ENCODE assay signal across 8 cellular contexts in the genomic region with DNA sequence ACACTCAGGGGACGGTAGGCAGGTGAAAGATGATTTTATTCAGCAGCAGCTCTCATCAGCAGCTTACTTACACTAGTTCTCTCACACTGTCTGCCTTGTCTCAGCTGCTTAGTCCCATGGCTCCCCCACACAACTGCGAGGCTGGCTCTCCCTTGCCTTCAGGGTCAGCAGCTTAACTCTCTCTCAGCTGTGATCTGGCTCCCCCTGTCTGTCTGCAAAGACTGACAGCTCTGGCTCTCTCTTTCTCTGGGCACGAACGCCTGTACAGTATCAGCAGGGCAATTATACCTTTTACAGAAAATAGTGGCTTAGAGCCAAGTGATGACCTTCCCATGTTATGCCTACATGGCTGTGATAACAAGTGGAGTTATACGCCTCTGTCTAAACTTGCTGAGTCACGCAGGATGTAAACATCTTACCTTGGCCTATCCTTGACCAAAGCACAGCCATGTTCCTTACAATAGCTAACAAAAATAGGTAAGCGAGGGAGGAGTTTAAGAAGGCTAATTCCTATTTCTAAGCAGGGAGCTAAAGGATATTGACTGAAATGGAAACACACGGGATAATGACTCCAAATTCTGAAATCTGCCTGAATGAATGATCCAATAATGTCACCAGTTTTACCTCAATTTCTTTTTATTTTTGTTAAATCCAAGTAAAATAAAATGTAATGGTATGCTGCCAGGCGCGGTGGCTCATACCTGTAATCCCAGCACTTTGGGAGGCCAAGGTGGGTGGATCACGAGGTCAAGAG. TPM values are rescaled to one million over a fixed set of nuclear protein-coding genes. Genes with fewer than 3 reads are reported as not detected.
DNase-seq lines count a peak whose midpoint lies in the region; ATAC-seq, FAIRE-seq and TF ChIP-seq lines count a peak whose summit lies in the region.

No MANE protein-coding gene starts in this region.

- H3K27ac ChIP-seq in A549 = peak overlapping the region in 1 of 2 experiments; percentile 99; a peak in 2 of 6 replicates

- no peak for TF ChIP-seq EP300 in A549 (IDR thresholded peaks at IDR 0.05)

- TF ChIP-seq CTCF in A549 (IDR thresholded peaks at IDR 0.05) = 0 out of 3 replicates have a peak, but pooled peaks have one; percentile 14

- ATAC-seq in A549 (peak; percentile 51 to 71; a peak in 5 of 6 replicates), GM19351 (IDR thresholded peaks at IDR 0.05; ENCODE audit: unreplicated experiment) (peak; percentile 46), HG03108 (IDR thresholded peaks at IDR 0.05; ENCODE audit: unreplicated experiment) (no peak)

- no peak overlapping the region for H3K4me3 ChIP-seq in A549

- peak overlapping the region; percentile 47; the same call in 2 of the 3 replicates for H3K4me2 ChIP-seq in A549

- peak in 1 of 2 experiments; percentile 48; a peak in 2 of 5 replicates for TF ChIP-seq RAD21 in A549 (conservative IDR thresholded peaks at IDR 0.05 in 1 of 2, IDR thresholded peaks at IDR 0.05 in 1 of 2)

- DNase-seq in A549 (ENCODE audit: low read depth in 1 of 2, low spot score in 1 of 2) = peak; percentile 23 to 67
- peak; percentile 58 for DNase-seq in NCI-H82 treated with DMSO at 0.1 percent for 48 hours (lab: John Stamatoyannopoulos, UW; ENCODE audit: unreplicated experiment)
- peak; percentile 84 for DNase-seq in amniotic epithelial cell (ENCODE audit: low read depth)
- DNase-seq in medulla oblongata (ENCODE audit: extremely low spot score) = peak; percentile 7
- DNase-seq in GM03348 (ENCODE audit: low spot score) = no peak
- DNase-seq in GM19240 (ENCODE audit: insufficient read length, low spot score) = no peak

- POLR2A ChIA-PET in A549 (lab: Yijun Ruan, JAX) = no interaction called here

- H3K9me3 ChIP-seq in A549 = no peaks in the 10 kb centered on the region

- peaks cover 11% of the 10 kb centered on the region; the same call in 2 of the 3 replicates for H3K4me1 ChIP-seq in A549

- no peak for TF ChIP-seq POLR2A in A549 (IDR thresholded peaks at IDR 0.05; ENCODE audit: low read length)

- no peak for FAIRE-seq in A549 (lab: Jason Lieb, UNC)

- CTCF ChIA-PET in A549 (lab: Yijun Ruan, JAX) = interaction anchor here (0.6 to 2.4 kb wide), 22 partner anchors 8 to 933 kb away, joined by 3 to 14 read pairs (median 4); partner anchors contain the start of genes DCTN5 and PALB2

- WGBS in A549 (ENCODE audit: missing lambda C conversion rate) = 66% methylated on average over 11 of the region's 11 CpGs

TF ChIP-seq in A549, 52 proteins besides CTCF, POLR2A, EP300 and RAD21 (continues in another document):
- TF ChIP-seq CEBPB (IDR thresholded peaks at IDR 0.05) (no peak), RARB (CRISPR knock-in tag; IDR thresholded peaks at IDR 0.05) (peak; percentile 79; the same call in 1 of the 2 replicates), ATOH8 (CRISPR knock-in tag; IDR thresholded peaks at IDR 0.05; ENCODE audit: low read depth) (peak; percentile 98), ZSCAN20 (CRISPR knock-in tag; IDR thresholded peaks at IDR 0.05) (peak; percentile 83), ZNF302 (CRISPR knock-in tag; IDR thresholded peaks at IDR 0.05) (peak; percentile 91), MAFK (IDR thresholded peaks at IDR 0.05; ENCODE audit: partially characterized antibody) (peak; percentile 90), FOXS1 (CRISPR knock-in tag; IDR thresholded peaks at IDR 0.05) (peak; percentile 95), EHF (CRISPR knock-in tag; IDR thresholded peaks at IDR 0.05) (peak; percentile 97), HOXB13 (CRISPR knock-in tag; IDR thresholded peaks at IDR 0.05; ENCODE audit: low read depth) (peak; percentile 98), NFE2L2 (conservative IDR thresholded peaks at IDR 0.05; ENCODE audit: low read length) (peak; percentile 75), TP53 (CRISPR knock-in tag; IDR thresholded peaks at IDR 0.05) (peak; percentile 89), HEYL (CRISPR knock-in tag; IDR thresholded peaks at IDR 0.05) (peak; percentile 97), HDAC2 (IDR thresholded peaks at IDR 0.05) (no peak), HOXA7 (CRISPR knock-in tag; IDR thresholded peaks at IDR 0.05) (0 out of 2 replicates have a peak, but pooled peaks have one; percentile 70), FOSB (CRISPR knock-in tag; IDR thresholded peaks at IDR 0.05) (0 out of 2 replicates have a peak, but pooled peaks have one; percentile 52), REST (IDR thresholded peaks at IDR 0.05) (no peak)
- TF ChIP-seq, protein P1, sequence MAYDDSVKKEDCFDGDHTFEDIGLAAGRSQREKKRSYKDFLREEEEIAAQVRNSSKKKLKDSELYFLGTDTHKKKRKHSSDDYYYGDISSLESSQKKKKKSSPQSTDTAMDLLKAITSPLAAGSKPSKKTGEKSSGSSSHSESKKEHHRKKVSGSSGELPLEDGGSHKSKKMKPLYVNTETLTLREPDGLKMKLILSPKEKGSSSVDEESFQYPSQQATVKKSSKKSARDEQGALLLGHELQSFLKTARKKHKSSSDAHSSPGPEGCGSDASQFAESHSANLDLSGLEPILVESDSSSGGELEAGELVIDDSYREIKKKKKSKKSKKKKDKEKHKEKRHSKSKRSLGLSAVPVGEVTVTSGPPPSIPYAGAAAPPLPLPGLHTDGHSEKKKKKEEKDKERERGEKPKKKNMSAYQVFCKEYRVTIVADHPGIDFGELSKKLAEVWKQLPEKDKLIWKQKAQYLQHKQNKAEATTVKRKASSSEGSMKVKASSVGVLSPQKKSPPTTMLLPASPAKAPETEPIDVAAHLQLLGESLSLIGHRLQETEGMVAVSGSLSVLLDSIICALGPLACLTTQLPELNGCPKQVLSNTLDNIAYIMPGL (CRISPR knock-in tag; IDR thresholded peaks at IDR 0.05; ENCODE audit: borderline replicate concordance) = peak; percentile 72; the same call in 1 of the 2 replicates

RNA-seq across cellular contexts. Expression of gene NDUFAB1, which starts 1.1 kb away (rescaled TPM):
- polyA plus RNA-seq in A549 (2011; rRNA removed) (160 and 277 TPM in 2 replicates), A549 (2017; fragmentation: RNase III; extraction: RNeasy Plus Mini Kit Qiagen cat#74134 plus additional on column Dnase treatment) (162 to 168 TPM (median 167 TPM) in 3 replicates)
- polyA plus RNA-seq in A549 (2012; cell fraction: cytosol; rRNA removed) = 232 and 264 TPM in 2 replicates
- polyA plus RNA-seq in A549 (2012; cell fraction: nucleus; rRNA removed) = 116 and 154 TPM in 2 replicates
- 20.4 and 24.2 TPM in 2 replicates for polyA minus RNA-seq in A549 (2011; rRNA and poly(A)+ RNA removed)

RNA-seq across cellular contexts. Expression of gene UBFD1, which starts 39.7 kb away (rescaled TPM):
- 75.2 and 78.0 TPM in 2 replicates for polyA plus RNA-seq in A549 (2011; rRNA removed)
- 44.6 and 58.7 TPM in 2 replicates for polyA plus RNA-seq in A549 (2012; cell fraction: cytosol; rRNA removed)
- polyA plus RNA-seq in A549 (2012; cell fraction: nucleus; rRNA removed) = 67.0 and 70.2 TPM in 2 replicates
- polyA plus RNA-seq in A549 (2017; fragmentation: RNase III; extraction: RNeasy Plus Mini Kit Qiagen cat#74134 plus additional on column Dnase treatment) = 58.1 to 60.0 TPM (median 58.6 TPM) in 3 replicates
- polyA minus RNA-seq in A549 (2011; rRNA and poly(A)+ RNA removed) = 41.5 and 46.0 TPM in 2 replicates

RNA-seq across cellular contexts. Expression of gene EARS2, which starts 40.0 kb away (rescaled TPM):
- 45.2 and 68.6 TPM in 2 replicates for polyA plus RNA-seq in A549 (2011; rRNA removed)
- 44.6 and 62.3 TPM in 2 replicates for polyA plus RNA-seq in A549 (2012; cell fraction: cytosol; rRNA removed)
- polyA plus RNA-seq in A549 (2012; cell fraction: nucleus; rRNA removed) = 74.4 and 108 TPM in 2 replicates
- polyA plus RNA-seq in A549 (2017; fragmentation: RNase III; extraction: RNeasy Plus Mini Kit Qiagen cat#74134 plus additional on column Dnase treatment) = 25.2 to 30.8 TPM (median 30.4 TPM) in 3 replicates
- 70.7 and 82.2 TPM in 2 replicates for polyA minus RNA-seq in A549 (2011; rRNA and poly(A)+ RNA removed)

RNA-seq across cellular contexts. Expression of gene PALB2, which starts 43.9 kb away (rescaled TPM):
- polyA plus RNA-seq in A549 (2011; rRNA removed) = 14.7 and 17.4 TPM in 2 replicates
- 4.1 and 4.2 TPM in 2 replicates for polyA plus RNA-seq in A549 (2012; cell fraction: cytosol; rRNA removed)
- polyA plus RNA-seq in A549 (2012; cell fraction: nucleus; rRNA removed) = 3.0 and 5.9 TPM in 2 replicates
- polyA plus RNA-seq in A549 (2017; fragmentation: RNase III; extraction: RNeasy Plus Mini Kit Qiagen cat#74134 plus additional on column Dnase treatment) = 11.9 to 15.0 TPM (median 13.9 TPM) in 3 replicates
- polyA minus RNA-seq in A549 (2011; rRNA and poly(A)+ RNA removed) = 13.9 and 16.6 TPM in 2 replicates

RNA-seq across cellular contexts. Expression of gene DCTN5, which starts 44.1 kb away (rescaled TPM):
- polyA plus RNA-seq in A549 (2011; rRNA removed) = 91.1 TPM in 2 replicates
- polyA plus RNA-seq in A549 (2012; cell fraction: cytosol; rRNA removed) = 29.9 and 32.4 TPM in 2 replicates
- polyA plus RNA-seq in A549 (2012; cell fraction: nucleus; rRNA removed) = 17.7 and 18.6 TPM in 2 replicates
- 64.6 to 70.4 TPM (median 66.2 TPM) in 3 replicates for polyA plus RNA-seq in A549 (2017; fragmentation: RNase III; extraction: RNeasy Plus Mini Kit Qiagen cat#74134 plus additional on column Dnase treatment)
- polyA minus RNA-seq in A549 (2011; rRNA and poly(A)+ RNA removed) = 50.9 and 67.3 TPM in 2 replicates

Comparison
In these comparisons a context has a peak if more than half of its experiments do, and no peak if none do; other contexts are left out.
1. DNase-seq: peak in A549 (2 of 2), NCI-H82 treated with DMSO at 0.1 percent for 48 hours (single experiment), amniotic epithelial cell (single experiment) and medulla oblongata (single experiment); none in GM03348 (single experiment) and GM19240 (single experiment).